In the genomic region with DNA sequence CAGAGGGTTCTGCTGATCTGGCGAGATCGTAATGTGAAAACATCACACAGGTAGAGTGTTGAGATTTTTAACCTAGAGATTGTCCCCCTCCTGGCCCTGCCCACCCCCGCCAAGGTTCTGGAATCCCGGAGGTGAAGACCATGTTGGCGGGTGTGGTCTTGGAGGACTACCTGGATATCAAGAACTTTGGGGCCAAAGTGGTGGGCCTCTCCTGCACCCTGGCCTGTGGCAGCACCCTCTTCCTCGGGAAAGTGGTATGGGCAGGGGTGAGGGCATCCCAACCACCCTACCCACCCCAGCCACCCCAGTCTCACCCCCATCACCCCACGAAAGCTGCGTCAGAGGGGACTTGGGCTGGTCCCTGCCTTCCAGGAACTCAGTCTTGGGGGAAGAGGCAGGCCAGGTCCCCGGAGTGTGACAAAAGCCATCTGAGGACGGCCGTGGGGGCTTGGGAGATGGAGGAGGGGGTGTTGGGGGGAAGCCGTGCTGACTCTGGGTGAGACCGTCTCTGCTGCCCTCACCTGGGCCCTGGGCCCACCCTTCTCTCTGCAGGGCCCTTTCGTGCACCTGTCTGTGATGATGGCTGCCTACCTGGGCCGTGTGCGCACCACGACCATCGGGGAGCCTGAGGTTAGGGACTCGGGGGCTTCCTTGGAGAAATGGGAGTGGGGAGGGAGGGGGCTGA, we compare ENCODE assay signal across 1 cellular context.
TF ChIP-seq lines count a peak whose summit lies in the region.

No MANE protein-coding gene starts in this region.

TF ChIP-seq in GM23338, 12 proteins besides CTCF, POLR2A, EP300 and RAD21 (continued from another document):
- TF ChIP-seq NANOG (IDR thresholded peaks at IDR 0.05; ENCODE audit: borderline replicate concordance) (no peak), POLR2AphosphoS5 (IDR thresholded peaks at IDR 0.05; ENCODE audit: low read depth) (no peak), ZNF462 (CRISPR knock-in tag; IDR thresholded peaks at IDR 0.05) (no peak), JUNB (IDR thresholded peaks at IDR 0.05; ENCODE audit: unreplicated experiment) (no peak), ETS1 (IDR thresholded peaks at IDR 0.05) (no peak), ZNF331 (CRISPR knock-in tag; IDR thresholded peaks at IDR 0.05; ENCODE audit: low read depth) (no peak), EZH2phosphoT487 (IDR thresholded peaks at IDR 0.05; ENCODE audit: unreplicated experiment) (no peak)
